Comparison of ENCODE assay signal across 8 cellular contexts in the genomic region with DNA sequence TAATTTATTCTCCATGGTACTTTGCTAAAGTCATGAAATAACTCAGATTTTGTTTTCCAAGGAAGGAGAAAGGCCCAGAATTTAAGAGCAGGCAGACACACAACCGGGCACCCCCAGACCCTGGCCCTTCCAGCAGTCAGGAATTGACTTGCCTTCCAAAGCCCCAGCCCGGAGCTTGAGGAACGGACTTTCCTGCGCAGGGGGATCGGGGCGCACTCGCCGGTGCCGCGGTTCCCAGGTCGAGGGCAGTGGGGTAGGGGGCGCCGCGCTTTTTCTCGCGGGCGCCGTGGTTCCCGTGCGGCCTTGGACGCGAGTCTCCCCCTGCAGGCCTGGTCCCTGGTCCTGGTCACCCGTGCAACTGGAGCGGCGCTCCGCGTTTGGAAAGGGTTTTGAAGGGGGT. TPM values are rescaled to one million over a fixed set of nuclear protein-coding genes. Genes with fewer than 3 reads are reported as not detected.
DNase-seq lines count a peak whose midpoint lies in the region; ATAC-seq and TF ChIP-seq lines count a peak whose summit lies in the region.

No MANE protein-coding gene starts in this region.

- TF ChIP-seq POLR2A in suprapubic skin (IDR thresholded peaks at IDR 0.05) = no peak

- peak overlapping the region; percentile 80 for H3K27ac ChIP-seq in HUES48 (ENCODE audit: low read depth, low read length)
- H3K27ac ChIP-seq in layer of hippocampus (ENCODE audit: low read depth, low read length) = peak overlapping the region; percentile 83
- H3K27ac ChIP-seq in suprapubic skin = peak overlapping the region; percentile 94

- peak overlapping the region; percentile 58 for H3K9ac ChIP-seq in HUES48 (ENCODE audit: low read depth, low read length)

- WGBS in suprapubic skin = 48% methylated on average over 26 of the region's 27 CpGs

- TF ChIP-seq CTCF in suprapubic skin (IDR thresholded peaks at IDR 0.05) = peak in 1 of 2 donors; percentile 10

- DNase-seq in CD1c-positive myeloid dendritic cell (ENCODE audit: extremely low spot score) (peak; percentile 9), astrocyte of the hippocampus (ENCODE audit: low read depth, low spot score) (peak; percentile 53), suprapubic skin (ENCODE audit: low spot score in 2 of 2) (no peak), NCI-H187 (lab: John Stamatoyannopoulos, UW) (no peak), SW480 (ENCODE audit: low spot score) (no peak)

- H3K36me3 ChIP-seq in HUES48 (ENCODE audit: control insufficient read depth, insufficient read depth, low read length) (no peaks in the 10 kb centered on the region), suprapubic skin (no peaks in the 10 kb centered on the region)

- no peak for TF ChIP-seq EP300 in suprapubic skin (IDR thresholded peaks at IDR 0.05)

- H3K4me3 ChIP-seq in HUES48 (ENCODE audit: low read depth, low read length) (peak overlapping the region; percentile 81), suprapubic skin (peak overlapping the region; percentile 79)

- no peaks in the 10 kb centered on the region for H3K27me3 ChIP-seq in HUES48 (ENCODE audit: control insufficient read depth, insufficient read depth, low read length)
- H3K27me3 ChIP-seq in layer of hippocampus (ENCODE audit: control insufficient read depth, insufficient read depth, low read length) = no peaks in the 10 kb centered on the region
- H3K27me3 ChIP-seq in suprapubic skin = no peaks in the 10 kb centered on the region

- no peak for ATAC-seq in HG02870 (IDR thresholded peaks at IDR 0.05; ENCODE audit: unreplicated experiment)

- H3K9me3 ChIP-seq in HUES48 (ENCODE audit: control insufficient read depth, insufficient read depth, low read length) = no peaks in the 10 kb centered on the region
- H3K9me3 ChIP-seq in suprapubic skin = no peaks in the 10 kb centered on the region

- H3K4me1 ChIP-seq in HUES48 (ENCODE audit: control insufficient read depth, insufficient read depth, low read length) = peaks cover 4% of the 10 kb centered on the region; the same call in 1 of the 2 replicates
- H3K4me1 ChIP-seq in suprapubic skin = peaks cover 38% of the 10 kb centered on the region

RNA-seq across cellular contexts. Expression of gene ZNF236, which starts 1.2 kb away (rescaled TPM):
- 10 to 100 TPM; 13.4 to 38.0 (median 15.1) TPM for total RNA-seq in suprapubic skin

Comparison
In these comparisons a context has a peak if more than half of its experiments do, and no peak if none do; other contexts are left out.
1. DNase-seq: peak in CD1c-positive myeloid dendritic cell (single experiment) and astrocyte of the hippocampus (single experiment); none in suprapubic skin (0 of 2), NCI-H187 (0 of 2) and SW480 (single experiment).
2. Peak in every context shown above with its lines, with median percentiles within 50 percentile points of each other: H3K27ac ChIP-seq.